11 cellular contexts compared by ENCODE assay signal in the genomic region with DNA sequence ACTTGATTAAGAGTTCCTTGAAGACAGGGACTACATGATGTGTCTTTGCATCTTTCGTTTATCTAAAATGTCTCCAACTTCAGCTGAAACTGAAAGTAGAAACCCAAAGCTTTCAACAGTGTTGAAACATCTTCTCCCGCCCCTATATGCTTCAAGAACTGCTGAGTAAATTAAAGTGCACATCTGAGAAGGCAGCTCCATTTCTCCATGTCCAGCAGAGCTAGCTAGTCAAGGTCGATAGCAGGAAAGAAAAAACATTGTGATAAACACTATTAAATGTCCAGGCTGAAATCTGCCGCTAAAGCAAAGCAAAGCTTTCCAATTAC.
DNase-seq lines count a peak whose midpoint lies in the region; ATAC-seq and TF ChIP-seq lines count a peak whose summit lies in the region.
"Had no signal": no experiment of that assay in that cellular context is flagged by ENCODE, and none has a peak within 500 bp of the region (broad histone marks: within the 10 kb centered on the region; RNA-seq: fewer than 3 reads in every experiment).

No MANE protein-coding gene starts in this region.

- H3K27ac Mint-ChIP-seq in brain = peak overlapping the region in 3 of 5 experiments; percentile 3 to 89 (median 50)

- intact Hi-C loops in left colon (cut with DNase I, micrococcal nuclease) = no loop called here

- H3K36me3 ChIP-seq in parathyroid adenoma (ENCODE audit: control insufficient read depth, insufficient read depth, low read length) = no peaks in the 10 kb centered on the region
- H3K36me3 ChIP-seq: cardiac muscle cell, pancreas had no signal

- H3K79me2 ChIP-seq in parathyroid adenoma = no peaks in the 10 kb centered on the region

- H3K9ac ChIP-seq in parathyroid adenoma = no peak overlapping the region

- H3K36me3 Mint-ChIP-seq in brain = no peaks in the 10 kb centered on the region

- peak; percentile 17 for DNase-seq in SIG-M5 treated with dmso at 0.1 percent for 504 hours (lab: John Stamatoyannopoulos, UW; ENCODE audit: unreplicated experiment)
- DNase-seq in SIG-M5 (lab: John Stamatoyannopoulos, UW) = no peak
- no peak for DNase-seq in left colon
- no peak for DNase-seq in HT-29 (ENCODE audit: low spot score)
- no peak for DNase-seq in SKM-1 (lab: John Stamatoyannopoulos, UW; ENCODE audit: unreplicated experiment)
- DNase-seq: NCI-H748 treated with DMSO at 0.1 percent for 48 hours, pancreas had no signal

- no peaks in the 10 kb centered on the region for H3K27me3 ChIP-seq in parathyroid adenoma (ENCODE audit: control insufficient read depth, insufficient read depth, low read length)
- H3K27me3 ChIP-seq: cardiac muscle cell, pancreas had no signal

- H3K4me2 ChIP-seq in parathyroid adenoma (ENCODE audit: low read length) = peak overlapping the region; percentile 53

- H3K4me1 Mint-ChIP-seq in brain = peaks cover 27% of the 10 kb centered on the region

- TF ChIP-seq CTCF in brain (conservative IDR thresholded peaks at IDR 0.05) (no peak), parathyroid adenoma (IDR thresholded peaks at IDR 0.05) (no peak)

- ATAC-seq in HG03442 (IDR thresholded peaks at IDR 0.05; ENCODE audit: unreplicated experiment) (peak; percentile 41), left colon (no peak)

- peak overlapping the region; percentile 52 for H2AFZ ChIP-seq in parathyroid adenoma

- peak overlapping the region; percentile 85 for H3K27ac ChIP-seq in parathyroid adenoma
- H3K27ac ChIP-seq: cardiac muscle cell, pancreas had no signal

- H3K4me3 Mint-ChIP-seq in brain = peak overlapping the region in 2 of 5 experiments; percentile 28 to 47

- peaks cover 6% of the 10 kb centered on the region for H3K27me3 Mint-ChIP-seq in brain

- peaks cover 0 to 4% (median 0%) of the 10 kb centered on the region in 5 experiments for H3K9me3 Mint-ChIP-seq in brain

- peak overlapping the region; percentile 37 for H3K4me3 ChIP-seq in parathyroid adenoma (ENCODE audit: low read depth, low read length)
- H3K4me3 ChIP-seq: cardiac muscle cell, pancreas had no signal

- H3K4me1 ChIP-seq in parathyroid adenoma = peaks cover 5% of the 10 kb centered on the region
- H3K4me1 ChIP-seq: pancreas had no signal

- no peaks in the 10 kb centered on the region for H3K9me3 ChIP-seq in parathyroid adenoma (ENCODE audit: control insufficient read depth, low read length)
- H3K9me3 ChIP-seq: pancreas had no signal
